In genomic region chr4:148284526-148285193, GRCh38 we compare ENCODE assay signal across 16 cellular contexts.
DNase-seq lines count a peak whose midpoint lies in the region; ATAC-seq, FAIRE-seq and TF ChIP-seq lines count a peak whose summit lies in the region.
"Had no signal": no experiment of that assay in that cellular context is flagged by ENCODE, and none has a peak within 500 bp of the region (broad histone marks: within the 10 kb centered on the region; RNA-seq: fewer than 3 reads in every experiment).

No MANE protein-coding gene starts in this region.

- H3K4ac ChIP-seq in neuronal stem cell (ENCODE audit: low read length), result no peak overlapping the region

- no TSS peak for BruUV-seq in endothelial cell of umbilical vein (replicated peaks; lab: Mats Ljungman, UMichigan)
- no TSS peak for BruUV-seq in Caco-2 (replicated peaks; lab: Mats Ljungman, UMichigan)

- H3K4me3 Mint-ChIP-seq in Caco-2 (ENCODE audit: unreplicated experiment), result no peak overlapping the region
- H3K4me3 Mint-ChIP-seq: activated B cell treated with CpG ODN at 0.5 μM for 24 hours; activated T-helper 1 cell treated with anti-CD3 and anti-CD28 coated beads, Interleukin-12 subunit alpha, Interleukin-12 subunit beta, Interleukin-2, Interleukin-4 antibody, amounts not matched to agents 30 ng/mL and 10 ng/mL and 1 ng/mL, durations not matched to agents 14 hours and 24 hours and 36 hours; B cell; naive thymus-derived CD8-positive, alpha-beta T cell had no signal

- no peaks in the 10 kb centered on the region for H3K36me3 Mint-ChIP-seq in Caco-2 (ENCODE audit: insufficient read depth, unreplicated experiment)
- H3K36me3 Mint-ChIP-seq: naive thymus-derived CD8-positive, alpha-beta T cell had no signal

- no peak overlapping the region for H3K4me3 ChIP-seq in OCI-LY3 (ENCODE audit: low read length)
- H3K4me3 ChIP-seq in endothelial cell of umbilical vein (replicated peaks in 1 of 3; ENCODE audit: insufficient read depth in 1 of 3, low read depth in 1 of 3, low read length in 3 of 3), result no peak overlapping the region
- H3K4me3 ChIP-seq in Caco-2 (ENCODE audit: low read depth, low read length), result no peak overlapping the region
- H3K4me3 ChIP-seq in neuronal stem cell (ENCODE audit: low read length in 2 of 2), result no peak overlapping the region

- no peak overlapping the region for H2BK12ac ChIP-seq in neuronal stem cell (ENCODE audit: low read length)

- H2BK15ac ChIP-seq in neuronal stem cell (ENCODE audit: low read length), result no peak overlapping the region

- H3K23ac ChIP-seq in neuronal stem cell (ENCODE audit: low read depth, low read length, poor library complexity), result no peak overlapping the region

- no peak overlapping the region for H2AK5ac ChIP-seq in neuronal stem cell (ENCODE audit: low read depth, low read length)

- WGBS in neuronal stem cell (ENCODE audit: extremely low coverage in 2 of 2, insufficient read length in 2 of 2, insufficient replicate concordance in 1 of 2), 2 donors, result no CpG with 5 or more reads among the region's 3 CpGs

- no peak overlapping the region for H2BK5ac ChIP-seq in neuronal stem cell (ENCODE audit: low read length)

- H3K9me3 ChIP-seq in OCI-LY3 (ENCODE audit: insufficient read depth, low read length), result no peaks in the 10 kb centered on the region
- H3K9me3 ChIP-seq in endothelial cell of umbilical vein (replicated peaks; ENCODE audit: control insufficient read depth, insufficient read depth, low read length), result no peaks in the 10 kb centered on the region
- no peaks in the 10 kb centered on the region for H3K9me3 ChIP-seq in Caco-2
- H3K9me3 ChIP-seq in neuronal stem cell (replicated peaks in 1 of 2; ENCODE audit: control insufficient read depth in 2 of 2, insufficient read depth in 1 of 2, low read depth in 1 of 2, low read length in 2 of 2), result no peaks in the 10 kb centered on the region

- H3K27me3 ChIP-seq in OCI-LY3 (ENCODE audit: low read depth, low read length) (no peaks in the 10 kb centered on the region), endothelial cell of umbilical vein (ENCODE audit: control insufficient read depth in 2 of 2, insufficient read depth in 2 of 2, low read length in 2 of 2) (no peaks in the 10 kb centered on the region), Caco-2 (replicated peaks; ENCODE audit: control insufficient read depth, insufficient read depth, low read length) (no peaks in the 10 kb centered on the region), neuronal stem cell (ENCODE audit: control insufficient read depth in 3 of 3, insufficient read depth in 3 of 3, low read depth in 1 of 3, low read length in 3 of 3) (no peaks in the 10 kb centered on the region)

- H2AFZ ChIP-seq in OCI-LY3 (ENCODE audit: low read depth, low read length), result no peak overlapping the region
- H2AFZ ChIP-seq in endothelial cell of umbilical vein (ENCODE audit: low read depth, low read length), result no peak overlapping the region
- H2AFZ ChIP-seq in neuronal stem cell (ENCODE audit: low read length), result no peak overlapping the region

- no peak for ATAC-seq in GM18909 (IDR thresholded peaks at IDR 0.05; ENCODE audit: poor library complexity, unreplicated experiment)
- ATAC-seq in HG02798 (IDR thresholded peaks at IDR 0.05; ENCODE audit: poor library complexity, unreplicated experiment), result no peak
- ATAC-seq: naive thymus-derived CD8-positive, alpha-beta T cell had no signal

- peaks cover 5% of the 10 kb centered on the region for H3K27me3 Mint-ChIP-seq in Caco-2 (ENCODE audit: insufficient read depth, unreplicated experiment)
- H3K27me3 Mint-ChIP-seq: activated B cell treated with CpG ODN at 0.5 μM for 24 hours; B cell; naive thymus-derived CD8-positive, alpha-beta T cell had no signal

- H3K9me1 ChIP-seq in endothelial cell of umbilical vein (replicated peaks; ENCODE audit: control insufficient read depth, extremely low read depth, insufficient read depth, low read length), result no peaks in the 10 kb centered on the region

- DNase-seq in D721Med (ENCODE audit: insufficient read length, low spot score), result no peak
- peak; percentile 44 for DNase-seq in endothelial cell of umbilical vein (ENCODE audit: low read depth, low spot score)
- peak; percentile 47 for DNase-seq in midbrain (lab: John Stamatoyannopoulos, UW)
- no peak for DNase-seq in Caco-2
- DNase-seq in neuronal stem cell (ENCODE audit: low spot score), result no peak
- DNase-seq: activated B cell treated with CpG ODN at 0.5 μM for 24 hours; naive thymus-derived CD8-positive, alpha-beta T cell; stimulated activated CD4-positive, alpha-beta T cell treated with anti-CD3 and anti-CD28 coated beads, Interleukin-15, amount 100 ng/mL, for 24 hours had no signal

- H3K27ac ChIP-seq in OCI-LY3 (ENCODE audit: low read length) (no peak overlapping the region), endothelial cell of umbilical vein (ENCODE audit: insufficient read depth, low read depth, low read length) (no peak overlapping the region), neuronal stem cell (replicated peaks; ENCODE audit: low read length) (no peak overlapping the region)
- H3K27ac ChIP-seq: epithelial cell of prostate, RWPE1 had no signal

- H4K8ac ChIP-seq in neuronal stem cell (ENCODE audit: low read depth, low read length), result no peak overlapping the region

- no peaks in the 10 kb centered on the region for H4K20me1 ChIP-seq in OCI-LY3 (ENCODE audit: insufficient read depth, low read length)
- no peaks in the 10 kb centered on the region for H4K20me1 ChIP-seq in endothelial cell of umbilical vein (replicated peaks; ENCODE audit: control insufficient read depth, extremely low read depth, insufficient read depth, low read length)

- peak; percentile 33 for TF ChIP-seq CTCF in D721Med (IDR thresholded peaks at IDR 0.05; ENCODE audit: insufficient read depth, missing control alignments)
- peak; percentile 60 for TF ChIP-seq CTCF in OCI-LY3 (IDR thresholded peaks at IDR 0.05; ENCODE audit: low read depth, low read length)
- no peak for TF ChIP-seq CTCF in endothelial cell of umbilical vein (IDR thresholded peaks at IDR 0.05; ENCODE audit: extremely low read depth in 1 of 2, insufficient read depth in 1 of 2, low read depth in 1 of 2, low read length in 2 of 2)
- TF ChIP-seq CTCF in Caco-2 (IDR thresholded peaks at IDR 0.05; ENCODE audit: insufficient read depth in 1 of 2, low read depth in 1 of 2, low read length in 1 of 2, severe bottlenecking in 1 of 2, unreplicated experiment in 1 of 2), result peak in 1 of 2 experiments; percentile 12

- no peak for TF ChIP-seq POLR2A in endothelial cell of umbilical vein (IDR thresholded peaks at IDR 0.05; ENCODE audit: low read depth, low read length)

- no peaks in the 10 kb centered on the region for H3K79me1 ChIP-seq in neuronal stem cell (ENCODE audit: low read depth, low read length)

- H3K4me1 Mint-ChIP-seq in Caco-2 (ENCODE audit: low read depth, unreplicated experiment), result no peaks in the 10 kb centered on the region
- H3K4me1 Mint-ChIP-seq: activated B cell treated with CpG ODN at 0.5 μM for 24 hours, B cell had no signal

- H3K14ac ChIP-seq in neuronal stem cell (ENCODE audit: low read length), result no peak overlapping the region

- H3K4me1 ChIP-seq in OCI-LY3 (ENCODE audit: low read length) (no peaks in the 10 kb centered on the region), endothelial cell of umbilical vein (ENCODE audit: control insufficient read depth, extremely low read depth, insufficient read depth, low read length) (no peaks in the 10 kb centered on the region), Caco-2 (no peaks in the 10 kb centered on the region), neuronal stem cell (ENCODE audit: control insufficient read depth in 2 of 2, insufficient read depth in 1 of 2, low read depth in 1 of 2, low read length in 2 of 2) (no peaks in the 10 kb centered on the region)

- no peak overlapping the region for H3K4me2 ChIP-seq in OCI-LY3 (ENCODE audit: low read length)
- H3K4me2 ChIP-seq in endothelial cell of umbilical vein (ENCODE audit: insufficient read depth, low read length), result no peak overlapping the region
- H3K4me2 ChIP-seq in neuronal stem cell (ENCODE audit: insufficient read depth, low read length, poor library complexity, severe bottlenecking), result no peak overlapping the region

- H3K18ac ChIP-seq in neuronal stem cell (ENCODE audit: low read length), result no peak overlapping the region

- H3K79me2 ChIP-seq in OCI-LY3 (ENCODE audit: low read length), result no peaks in the 10 kb centered on the region
- no peaks in the 10 kb centered on the region for H3K79me2 ChIP-seq in endothelial cell of umbilical vein (ENCODE audit: control insufficient read depth, insufficient read depth, low read length)

- FAIRE-seq in D721Med (lab: Jason Lieb, UNC) (no peak), endothelial cell of umbilical vein (lab: Jason Lieb, UNC) (peak; percentile 40)
- FAIRE-seq: astrocyte had no signal

- H4K91ac ChIP-seq in neuronal stem cell (ENCODE audit: low read depth, low read length, poor library complexity), result no peak overlapping the region

- CTCF ChIA-PET in endothelial cell of umbilical vein (lab: Charles Lee), result interaction anchor here (0.5 to 1.3 kb wide), 9 partner anchors 10 to 980 kb away, joined by 3 to 13 read pairs (median 5); partner anchors contain the start of gene NR3C2
- CTCF ChIA-PET in Caco-2 (lab: Charles Lee), result no interaction called here

- dilution Hi-C loops in endothelial cell of umbilical vein (cut with MboI; ENCODE audit: extremely low pct_ligation_motif_present, low sequenced_read_pairs), result no loop called here

- H3K9me3 Mint-ChIP-seq in Caco-2 (ENCODE audit: unreplicated experiment), result no peaks in the 10 kb centered on the region
- H3K9me3 Mint-ChIP-seq: activated B cell treated with CpG ODN at 0.5 μM for 24 hours; activated T-helper 1 cell treated with anti-CD3 and anti-CD28 coated beads, Interleukin-12 subunit alpha, Interleukin-12 subunit beta, Interleukin-2, Interleukin-4 antibody, amounts not matched to agents 30 ng/mL and 10 ng/mL and 1 ng/mL, durations not matched to agents 14 hours and 24 hours and 36 hours; naive thymus-derived CD8-positive, alpha-beta T cell had no signal

- no peak overlapping the region for H3K27ac Mint-ChIP-seq in Caco-2 (ENCODE audit: unreplicated experiment)
- H3K27ac Mint-ChIP-seq: activated B cell treated with CpG ODN at 0.5 μM for 24 hours; activated T-helper 1 cell treated with anti-CD3 and anti-CD28 coated beads, Interleukin-12 subunit alpha, Interleukin-12 subunit beta, Interleukin-2, Interleukin-4 antibody, amounts not matched to agents 30 ng/mL and 10 ng/mL and 1 ng/mL, durations not matched to agents 14 hours and 24 hours and 36 hours; B cell had no signal

- POLR2A ChIA-PET in endothelial cell of umbilical vein (lab: Charles Lee) (no interaction called here), Caco-2 (lab: Charles Lee) (no interaction called here)

- H3K36me3 ChIP-seq in OCI-LY3 (replicated peaks; ENCODE audit: low read depth, low read length) (no peaks in the 10 kb centered on the region), endothelial cell of umbilical vein (ENCODE audit: control insufficient read depth in 2 of 2, extremely low read depth in 1 of 2, insufficient read depth in 2 of 2, low read length in 2 of 2) (no peaks in the 10 kb centered on the region), Caco-2 (ENCODE audit: control insufficient read depth, insufficient read depth, low read length) (no peaks in the 10 kb centered on the region), neuronal stem cell (replicated peaks in 1 of 2; ENCODE audit: control insufficient read depth in 2 of 2, insufficient read depth in 2 of 2, low read length in 2 of 2) (no peaks in the 10 kb centered on the region)

- H2BK120ac ChIP-seq in neuronal stem cell (ENCODE audit: low read depth, low read length), result no peak overlapping the region

- intact Hi-C loops in endothelial cell of umbilical vein (cut with micrococcal nuclease) (loop anchor here (1.0 to 5.0 kb wide), 3 partner anchors 158 to 980 kb away; partner anchors contain the start of gene NR3C2), Caco-2 (cut with micrococcal nuclease; ENCODE audit: unreplicated experiment) (loop anchor here (1.0 kb wide), 1 partner anchor 131 kb away; no protein-coding TSS in a partner anchor)

- H3K9ac ChIP-seq in OCI-LY3 (ENCODE audit: low read length) (no peak overlapping the region), endothelial cell of umbilical vein (replicated peaks; ENCODE audit: extremely low read depth, insufficient read depth, low read length) (no peak overlapping the region), neuronal stem cell (ENCODE audit: low read depth, low read length, poor library complexity) (no peak overlapping the region)

Comparison
In these comparisons a context has a peak if more than half of its experiments do, and no peak if none do; other contexts are left out.
1. DNase-seq: peak in endothelial cell of umbilical vein (single experiment) and midbrain (single experiment); none in D721Med (single experiment), Caco-2 (0 of 2) and neuronal stem cell (single experiment).
2. CTCF ChIP-seq: peak in D721Med (single experiment) and OCI-LY3 (single experiment); none in endothelial cell of umbilical vein (0 of 2).